Comparison of ENCODE assay signal across 9 cellular contexts in genomic region chr12:2035421-2036080, GRCh38. TPM values are rescaled to one million over a fixed set of nuclear protein-coding genes. Genes with fewer than 3 reads are reported as not detected.
DNase-seq lines count a peak whose midpoint lies in the region; ATAC-seq and TF ChIP-seq lines count a peak whose summit lies in the region.
"Had no signal": no experiment of that assay in that cellular context is flagged by ENCODE, and none has a peak within 500 bp of the region (broad histone marks: within the 10 kb centered on the region; RNA-seq: fewer than 3 reads in every experiment).

No MANE protein-coding gene starts in this region.

- H3K36me3 ChIP-seq in tibial artery, result no peaks in the 10 kb centered on the region

- peak overlapping the region; percentile 5 for H3K27ac ChIP-seq in layer of hippocampus (ENCODE audit: low read depth, low read length)
- no peak overlapping the region for H3K27ac ChIP-seq in tibial artery

- no peak overlapping the region for H3K27ac Mint-ChIP-seq in activated CD8-positive, alpha-beta memory T cell treated with anti-CD3 and anti-CD28 coated beads, Interleukin-2, amount 10 ng/mL, durations not matched to agents 7 days and 5 days
- no peak overlapping the region for H3K27ac Mint-ChIP-seq in activated T-helper 17 cell treated with anti-CD3 and anti-CD28 coated beads, Interleukin-2, amount 50 U/mL, for 72 hours

- peak overlapping the region; percentile 19 to 49 for H3K4me3 ChIP-seq in tibial artery

- intact Hi-C loops in tibial artery (cut with DNase I; ENCODE audit: low total_unique reads), result loop anchor here (2.0 kb wide), 1 partner anchor 237 kb away; no protein-coding TSS in a partner anchor

- H3K9me3 ChIP-seq in tibial artery, result no peaks in the 10 kb centered on the region

- H3K4me1 Mint-ChIP-seq in activated CD8-positive, alpha-beta memory T cell treated with anti-CD3 and anti-CD28 coated beads, Interleukin-2, amount 10 ng/mL, durations not matched to agents 7 days and 5 days, result peaks cover 13% of the 10 kb centered on the region
- H3K4me1 Mint-ChIP-seq in activated T-helper 17 cell treated with anti-CD3 and anti-CD28 coated beads, Interleukin-2, amount 50 U/mL, for 72 hours, result peaks cover 6% of the 10 kb centered on the region

- no peaks in the 10 kb centered on the region for H3K9me3 Mint-ChIP-seq in activated CD8-positive, alpha-beta memory T cell treated with anti-CD3 and anti-CD28 coated beads, Interleukin-2, amount 10 ng/mL, durations not matched to agents 7 days and 5 days (ENCODE audit: low read depth)
- no peaks in the 10 kb centered on the region for H3K9me3 Mint-ChIP-seq in activated T-helper 17 cell treated with anti-CD3 and anti-CD28 coated beads, Interleukin-2, amount 50 U/mL, for 72 hours

- no peak for DNase-seq in activated CD8-positive, alpha-beta memory T cell treated with anti-CD3 and anti-CD28 coated beads, Interleukin-2, amount 10 ng/mL, durations not matched to agents 7 days and 5 days
- DNase-seq in activated CD8-positive, alpha-beta memory T cell treated with anti-CD3 and anti-CD28 coated beads, Interleukin-2, amount 50 U/mL, for 4 hours, result no peak
- DNase-seq in tibial artery (no peak), GM19238 (ENCODE audit: insufficient read length, low spot score) (no peak), glomerular visceral epithelial cell (ENCODE audit: extremely low spot score) (no peak), AG20443 (ENCODE audit: low spot score) (no peak)

- CTCF ChIA-PET in activated CD8-positive, alpha-beta memory T cell treated with anti-CD3 and anti-CD28 coated beads, Interleukin-2, amount 10 ng/mL, durations not matched to agents 7 days and 5 days (lab: Charles Lee), result interaction anchor here (1.0 to 1.6 kb wide), 5 partner anchors 9 to 17 kb away, joined by 3 to 7 read pairs (median 5); no protein-coding TSS in a partner anchor

- H3K36me3 Mint-ChIP-seq in activated CD8-positive, alpha-beta memory T cell treated with anti-CD3 and anti-CD28 coated beads, Interleukin-2, amount 10 ng/mL, durations not matched to agents 7 days and 5 days, result no peaks in the 10 kb centered on the region
- no peaks in the 10 kb centered on the region for H3K36me3 Mint-ChIP-seq in activated T-helper 17 cell treated with anti-CD3 and anti-CD28 coated beads, Interleukin-2, amount 50 U/mL, for 72 hours (ENCODE audit: low read depth)

- no peak for ATAC-seq in activated CD8-positive, alpha-beta memory T cell treated with anti-CD3 and anti-CD28 coated beads, Interleukin-2, amount 10 ng/mL, durations not matched to agents 7 days and 5 days
- peak; percentile 38 for ATAC-seq in activated T-helper 17 cell treated with anti-CD3 and anti-CD28 coated beads, Interleukin-2, amount 50 U/mL, for 72 hours (replicated peaks)

- H3K4me3 Mint-ChIP-seq in activated CD8-positive, alpha-beta memory T cell treated with anti-CD3 and anti-CD28 coated beads, Interleukin-2, amount 10 ng/mL, durations not matched to agents 7 days and 5 days, result peak overlapping the region; percentile 57
- peak overlapping the region; percentile 59 for H3K4me3 Mint-ChIP-seq in activated T-helper 17 cell treated with anti-CD3 and anti-CD28 coated beads, Interleukin-2, amount 50 U/mL, for 72 hours

- H3K4me1 ChIP-seq in tibial artery, result peaks cover 0 to 20% (median 16%) of the 10 kb centered on the region in 4 donors

- H3K27me3 ChIP-seq in layer of hippocampus (ENCODE audit: control insufficient read depth, insufficient read depth, low read length) (no peaks in the 10 kb centered on the region), tibial artery (no peaks in the 10 kb centered on the region)

- peaks cover 70% of the 10 kb centered on the region for H3K27me3 Mint-ChIP-seq in activated CD8-positive, alpha-beta memory T cell treated with anti-CD3 and anti-CD28 coated beads, Interleukin-2, amount 10 ng/mL, durations not matched to agents 7 days and 5 days
- H3K27me3 Mint-ChIP-seq in activated T-helper 17 cell treated with anti-CD3 and anti-CD28 coated beads, Interleukin-2, amount 50 U/mL, for 72 hours, result peaks cover 39% of the 10 kb centered on the region

- no peak for TF ChIP-seq CTCF in tibial artery (IDR thresholded peaks at IDR 0.05)

RNA-seq across cellular contexts. Expression of gene CACNA1C, which starts 17.2 kb away (rescaled TPM):
- total RNA-seq in activated CD8-positive, alpha-beta memory T cell treated with anti-CD3 and anti-CD28 coated beads, Interleukin-2, amount 10 ng/mL, durations not matched to agents 7 days and 5 days, result under 1 TPM; 0.14 to 0.26 TPM
- under 1 TPM; 0.04 to 0.21 TPM for total RNA-seq in activated T-helper 17 cell treated with anti-CD3 and anti-CD28 coated beads, Interleukin-2, amount 50 U/mL, for 72 hours
- total RNA-seq: HT1080 had no signal

RNA-seq across cellular contexts. Expression of gene DCP1B, which starts 31.3 kb away (rescaled TPM):
- total RNA-seq in activated CD8-positive, alpha-beta memory T cell treated with anti-CD3 and anti-CD28 coated beads, Interleukin-2, amount 10 ng/mL, durations not matched to agents 7 days and 5 days, result 10 to 100 TPM; 14.2 to 15.2 TPM
- total RNA-seq in activated T-helper 17 cell treated with anti-CD3 and anti-CD28 coated beads, Interleukin-2, amount 50 U/mL, for 72 hours, result 10 to 100 TPM; 16.9 to 19.7 TPM
